In genomic region chr3:125123906-125124305, GRCh38 we compare ENCODE assay signal across 14 cellular contexts.
DNase-seq lines count a peak whose midpoint lies in the region; ATAC-seq and TF ChIP-seq lines count a peak whose summit lies in the region.
"Had no signal": no experiment of that assay in that cellular context is flagged by ENCODE, and none has a peak within 500 bp of the region (broad histone marks: within the 10 kb centered on the region; RNA-seq: fewer than 3 reads in every experiment).

No MANE protein-coding gene starts in this region.

- intact Hi-C loops in natural killer cell (cut with micrococcal nuclease): no loop called here
- intact Hi-C loops in testis (cut with DNase I; ENCODE audit: low total_unique reads): no loop called here
- intact Hi-C loops in vagina (cut with DNase I): no loop called here

- H3K27ac ChIP-seq in testis (peak overlapping the region in 1 of 2 donors; percentile 36), vagina (no peak overlapping the region)
- H3K27ac ChIP-seq: left ventricle myocardium inferior, VCaP had no signal

- no peak overlapping the region for H3K27ac Mint-ChIP-seq in natural killer cell treated with Interleukin-12 subunit alpha and Interleukin-12 subunit beta and Interleukin-15 and Interleukin-18, amount 100 ng/mL, for 72 hours
- peak overlapping the region in 1 of 2 donors; percentile 24 for H3K27ac Mint-ChIP-seq in natural killer cell

- TF ChIP-seq POLR2A in testis (IDR thresholded peaks at IDR 0.05) (no peak), vagina (IDR thresholded peaks at IDR 0.05) (no peak)

- WGBS in testis, 2 donors: 38 to 43% methylated on average over 3 of the region's 3 CpGs

- H3K4me1 ChIP-seq in testis (peaks cover 26% of the 10 kb centered on the region), vagina (peaks cover 12% of the 10 kb centered on the region)
- H3K4me1 ChIP-seq: HAP-1 had no signal

- H3K4me3 Mint-ChIP-seq in natural killer cell treated with Interleukin-12 subunit alpha and Interleukin-12 subunit beta and Interleukin-15 and Interleukin-18, amount 100 ng/mL, for 72 hours: no peak overlapping the region
- H3K4me3 Mint-ChIP-seq in natural killer cell: no peak overlapping the region

- ATAC-seq in natural killer cell treated with Interleukin-12 subunit alpha and Interleukin-12 subunit beta and Interleukin-15 and Interleukin-18, amount 100 ng/mL, for 72 hours: no peak
- ATAC-seq in natural killer cell (no peak), GM21515 (IDR thresholded peaks at IDR 0.05; ENCODE audit: unreplicated experiment) (no peak)
- ATAC-seq: Right ventricle myocardium inferior had no signal

- H3K9me3 ChIP-seq in testis (no peaks in the 10 kb centered on the region), vagina (no peaks in the 10 kb centered on the region)
- H3K9me3 ChIP-seq: HAP-1, left ventricle myocardium inferior had no signal

- H3K36me3 ChIP-seq in testis (ENCODE audit: low read depth, missing control alignments): no peaks in the 10 kb centered on the region
- no peaks in the 10 kb centered on the region for H3K36me3 ChIP-seq in vagina
- H3K36me3 ChIP-seq: HAP-1, left ventricle myocardium inferior had no signal

- H3K4me1 Mint-ChIP-seq in natural killer cell treated with Interleukin-12 subunit alpha and Interleukin-12 subunit beta and Interleukin-15 and Interleukin-18, amount 100 ng/mL, for 72 hours (ENCODE audit: low read depth in 2 of 2): peaks cover 64 to 67% of the 10 kb centered on the region in 2 donors
- H3K4me1 Mint-ChIP-seq in natural killer cell: peaks cover 63 to 64% of the 10 kb centered on the region in 2 donors

- H3K27me3 ChIP-seq in testis (no peaks in the 10 kb centered on the region), vagina (no peaks in the 10 kb centered on the region)

- H3K36me3 Mint-ChIP-seq in natural killer cell treated with Interleukin-12 subunit alpha and Interleukin-12 subunit beta and Interleukin-15 and Interleukin-18, amount 100 ng/mL, for 72 hours: no peaks in the 10 kb centered on the region
- no peaks in the 10 kb centered on the region for H3K36me3 Mint-ChIP-seq in natural killer cell

- DNase-seq in natural killer cell treated with Interleukin-12 subunit alpha and Interleukin-12 subunit beta and Interleukin-15 and Interleukin-18, amount 100 ng/mL, for 72 hours (ENCODE audit: low spot score): peak; percentile 56
- DNase-seq in natural killer cell (no peak), SW480 (ENCODE audit: low spot score) (peak; percentile 23), iris pigment epithelial cell (ENCODE audit: low read depth) (peak; percentile 73), testis (peak; percentile 16), vagina (ENCODE audit: extremely low spot score in 2 of 2) (no peak), amniotic stem cell (lab: John Stamatoyannopoulos, UW) (no peak)
- DNase-seq: left ventricle myocardium inferior, NCI-H1092, NCI-H526 treated with DMSO at 0.1 percent for 48 hours had no signal

- no peaks in the 10 kb centered on the region for H3K9me3 Mint-ChIP-seq in natural killer cell treated with Interleukin-12 subunit alpha and Interleukin-12 subunit beta and Interleukin-15 and Interleukin-18, amount 100 ng/mL, for 72 hours
- H3K9me3 Mint-ChIP-seq in natural killer cell: no peaks in the 10 kb centered on the region

- H3K27me3 Mint-ChIP-seq in natural killer cell treated with Interleukin-12 subunit alpha and Interleukin-12 subunit beta and Interleukin-15 and Interleukin-18, amount 100 ng/mL, for 72 hours: no peaks in the 10 kb centered on the region
- H3K27me3 Mint-ChIP-seq in natural killer cell (ENCODE audit: low read depth in 2 of 2): peaks cover 0 to 3% of the 10 kb centered on the region in 2 donors

- TF ChIP-seq CTCF in natural killer cell (IDR thresholded peaks at IDR 0.05): no peak
- TF ChIP-seq CTCF in testis (IDR thresholded peaks at IDR 0.05): no peak
- no peak for TF ChIP-seq CTCF in vagina (IDR thresholded peaks at IDR 0.05)

- H3K4me3 ChIP-seq in testis (no peak overlapping the region), vagina (no peak overlapping the region)
- H3K4me3 ChIP-seq: HAP-1, left ventricle myocardium inferior had no signal

Comparison
In these comparisons a context has a peak if more than half of its experiments do, and no peak if none do; other contexts are left out.
1. DNase-seq: peak in natural killer cell treated with Interleukin-12 subunit alpha and Interleukin-12 subunit beta and Interleukin-15 and Interleukin-18, amount 100 ng/mL, for 72 hours (single experiment), SW480 (single experiment), iris pigment epithelial cell (single experiment) and testis (single experiment); none in natural killer cell (single experiment), vagina (0 of 2) and amniotic stem cell (single experiment).